In the genomic region with DNA sequence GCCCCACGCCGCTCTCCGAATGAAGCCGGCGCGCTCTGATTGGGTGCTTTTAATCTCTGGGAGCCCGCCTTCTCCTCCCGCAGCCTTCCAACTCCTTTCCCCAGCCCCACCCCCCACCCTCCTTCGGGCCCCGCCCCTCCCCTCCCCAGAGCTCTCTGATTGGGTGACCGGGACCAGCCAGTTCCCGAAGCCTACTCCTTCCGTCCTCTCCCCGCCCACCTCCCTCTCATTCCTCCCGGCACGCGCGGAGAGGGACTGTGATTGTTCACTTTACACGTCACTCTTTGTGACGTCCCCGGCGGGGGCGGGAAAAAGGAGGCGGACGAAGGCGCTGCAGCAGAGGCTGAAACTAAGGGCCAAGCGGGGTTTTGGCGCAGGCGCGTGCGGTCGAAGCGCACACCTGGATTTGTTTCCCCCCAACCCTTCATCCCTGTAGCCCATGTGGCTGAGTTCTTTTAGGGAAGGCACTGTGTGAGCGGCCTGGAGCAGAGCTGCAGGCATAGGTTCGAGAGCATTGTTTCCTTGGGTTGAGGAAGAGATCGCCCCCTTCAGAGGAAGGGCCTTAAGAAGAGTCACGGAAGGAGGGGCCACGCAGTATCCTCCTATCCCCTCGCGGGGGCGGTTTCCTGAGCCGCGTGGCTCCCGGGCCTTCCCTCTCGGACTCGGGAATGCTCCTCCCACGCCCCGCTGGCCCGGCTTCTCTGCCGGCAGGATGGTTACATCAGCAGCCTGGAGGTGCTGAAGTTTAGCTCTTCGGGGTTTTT, we compare ENCODE assay signal across 8 cellular contexts. TPM values are rescaled to one million over a fixed set of nuclear protein-coding genes. Genes with fewer than 3 reads are reported as not detected.
DNase-seq lines count a peak whose midpoint lies in the region; ATAC-seq and TF ChIP-seq lines count a peak whose summit lies in the region.

A gene (minus strand): TSS at position 21 of the 764 bp plus-strand sequence. CDS start 361 bp downstream, outside the sequence.

- peak; percentile 35 for TF ChIP-seq CTCF in GM12864 (IDR thresholded peaks at IDR 0.05; ENCODE audit: low read depth, low read length, missing control alignments)

- DNase-seq in GM12864 (ENCODE audit: low read depth) (peak; percentile 96), NCI-H1092 treated with DMSO at 0.1 percent for 48 hours (lab: John Stamatoyannopoulos, UW) (peak; percentile 100), SKM-1 (lab: John Stamatoyannopoulos, UW; ENCODE audit: unreplicated experiment) (peak; percentile 96), glomerular endothelial cell (ENCODE audit: extremely low read depth, low read depth, low spot score) (peak; percentile 89), occipital lobe (lab: John Stamatoyannopoulos, UW) (peak; percentile 99)
- peak; percentile 98 to 99 for DNase-seq in activated naive CD4-positive, alpha-beta T cell treated with anti-CD3 and anti-CD28 coated beads, Interleukin-2, amount 50 U/mL, for 72 hours (ENCODE audit: low spot score in 2 of 2)

- H3K27ac Mint-ChIP-seq in activated naive CD4-positive, alpha-beta T cell treated with anti-CD3 and anti-CD28 coated beads, Interleukin-2, amount 50 U/mL, for 72 hours = peak within 1 kb of the TSS; percentile 85 to 87

- ATAC-seq in HG02623 (IDR thresholded peaks at IDR 0.05; ENCODE audit: unreplicated experiment) = peak; percentile 72
- peak; percentile 85 to 88 for ATAC-seq in activated naive CD4-positive, alpha-beta T cell treated with anti-CD3 and anti-CD28 coated beads, Interleukin-2, amount 50 U/mL, for 72 hours

- H3K36me3 Mint-ChIP-seq in activated naive CD4-positive, alpha-beta T cell treated with anti-CD3 and anti-CD28 coated beads, Interleukin-2, amount 50 U/mL, for 72 hours = peaks cover 18 to 33% of the 10 kb centered on the region in 2 donors

- peak within 1 kb of the TSS; percentile 85 for H3K4me3 ChIP-seq in GM12864 (ENCODE audit: low read depth, low read length)

- peaks cover 0 to 4% of the 10 kb centered on the region in 2 donors for H3K9me3 Mint-ChIP-seq in activated naive CD4-positive, alpha-beta T cell treated with anti-CD3 and anti-CD28 coated beads, Interleukin-2, amount 50 U/mL, for 72 hours

- peak within 1 kb of the TSS; percentile 78 for H3K27ac ChIP-seq in temporal lobe (ENCODE audit: low read depth, low read length)

RNA-seq across cellular contexts. Expression of the gene that starts here (rescaled TPM):
- total RNA-seq in activated naive CD4-positive, alpha-beta T cell treated with anti-CD3 and anti-CD28 coated beads, Interleukin-2, amount 50 U/mL, for 72 hours = 10 to 100 TPM; 59.0 to 82.5 TPM
- total RNA-seq in glomerular endothelial cell = 36.9 and 47.4 TPM in 2 replicates
- total RNA-seq in occipital lobe = 104 TPM
- total RNA-seq in temporal lobe = 62.2 TPM

Comparison
In these comparisons a context has a peak if more than half of its experiments do, and no peak if none do; other contexts are left out.
1. Peak in every context shown above with its lines: DNase-seq, ATAC-seq, H3K4me3 ChIP-seq and H3K27ac ChIP-seq.